Comparison of ENCODE assay signal across 14 cellular contexts in the genomic region with DNA sequence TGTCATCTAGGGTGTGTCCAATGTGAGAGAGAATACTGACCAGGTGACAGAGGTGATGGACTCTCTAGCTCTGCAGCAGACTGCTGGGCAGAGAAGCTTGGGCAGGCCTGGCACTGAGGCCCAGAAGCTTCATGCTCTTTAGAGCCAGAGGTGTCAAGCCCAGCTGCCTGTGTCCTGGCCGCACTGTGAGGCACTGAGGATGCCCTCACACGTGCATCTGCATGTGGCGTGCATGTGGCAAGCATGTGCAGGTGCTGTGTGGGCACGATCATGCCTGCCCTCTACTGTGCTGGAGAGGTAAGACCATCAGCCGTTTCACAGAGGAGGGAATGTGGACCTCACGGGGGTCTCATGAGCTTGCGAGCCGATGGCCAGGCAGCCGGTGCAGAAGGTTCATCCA. TPM values are rescaled to one million over a fixed set of nuclear protein-coding genes. Genes with fewer than 3 reads are reported as not detected.
DNase-seq lines count a peak whose midpoint lies in the region; ATAC-seq and TF ChIP-seq lines count a peak whose summit lies in the region.
"Had no signal": no experiment of that assay in that cellular context is flagged by ENCODE, and none has a peak within 500 bp of the region (broad histone marks: within the 10 kb centered on the region; RNA-seq: fewer than 3 reads in every experiment).

No MANE protein-coding gene starts in this region.

- no peak overlapping the region for H3K4me3 ChIP-seq in mucosa of descending colon
- H3K4me3 ChIP-seq: A549, MG63, vagina had no signal

- no peak for ATAC-seq in effector memory CD8-positive, alpha-beta T cell (replicated peaks)
- ATAC-seq in mucosa of descending colon (no peak), GM21423 (IDR thresholded peaks at IDR 0.05; ENCODE audit: unreplicated experiment) (no peak)
- ATAC-seq: A549 had no signal

- no peak for TF ChIP-seq RAD21 in Ishikawa (IDR thresholded peaks at IDR 0.05; ENCODE audit: low read depth)

- H3K27me3 Mint-ChIP-seq in effector memory CD8-positive, alpha-beta T cell, result no peaks in the 10 kb centered on the region
- no peaks in the 10 kb centered on the region for H3K27me3 Mint-ChIP-seq in T-helper 2 cell treated with Interferon-gamma antibody and Interleukin-4, amounts not matched to agents 5 μg/mL and 100 μg/mL, for 36 hours (ENCODE audit: low read depth)
- H3K27me3 Mint-ChIP-seq: central memory CD8-positive, alpha-beta T cell had no signal

- intact Hi-C loops in mucosa of descending colon (cut with DNase I, micrococcal nuclease), result no loop called here

- DNase-seq in NCI-H82 (lab: John Stamatoyannopoulos, UW), result peak; percentile 25
- no peak for DNase-seq in NCI-H82 treated with DMSO at 0.1 percent for 48 hours (lab: John Stamatoyannopoulos, UW; ENCODE audit: unreplicated experiment)
- DNase-seq in effector memory CD8-positive, alpha-beta T cell, result no peak
- peak in 2 of 3 donors; percentile 19 to 45 for DNase-seq in mucosa of descending colon
- DNase-seq in T-helper 2 cell treated with Interferon-gamma antibody and Interleukin-4, amounts not matched to agents 5 μg/mL and 100 μg/mL, for 36 hours (ENCODE audit: low spot score), result no peak
- DNase-seq in activated CD4-positive, alpha-beta T cell treated with anti-CD3 and anti-CD28 coated beads, Interleukin-2, amount 50 U/mL, for 48 hours, result no peak
- DNase-seq: MG63, NCI-H2029, NCI-H524 treated with DMSO at 0.1 percent for 48 hours had no signal

- TF ChIP-seq EP300 in Ishikawa (IDR thresholded peaks at IDR 0.05; ENCODE audit: borderline replicate concordance), result no peak

- H3K9me3 ChIP-seq in mucosa of descending colon, result no peaks in the 10 kb centered on the region
- H3K9me3 ChIP-seq: A549, MG63, vagina had no signal

- no peaks in the 10 kb centered on the region for H3K36me3 Mint-ChIP-seq in effector memory CD8-positive, alpha-beta T cell (ENCODE audit: insufficient read depth)
- H3K36me3 Mint-ChIP-seq in T-helper 2 cell treated with Interferon-gamma antibody and Interleukin-4, amounts not matched to agents 5 μg/mL and 100 μg/mL, for 36 hours (ENCODE audit: low read depth), result no peaks in the 10 kb centered on the region

- no peaks in the 10 kb centered on the region for H3K36me3 ChIP-seq in mucosa of descending colon (ENCODE audit: low read depth)
- H3K36me3 ChIP-seq: vagina had no signal

- TF ChIP-seq CTCF in mucosa of descending colon (IDR thresholded peaks at IDR 0.05), result no peak

- H3K4me1 Mint-ChIP-seq in effector memory CD8-positive, alpha-beta T cell (ENCODE audit: low read depth in 2 of 2), result peaks cover 17 to 23% of the 10 kb centered on the region in 2 donors
- H3K4me1 Mint-ChIP-seq in T-helper 2 cell treated with Interferon-gamma antibody and Interleukin-4, amounts not matched to agents 5 μg/mL and 100 μg/mL, for 36 hours (ENCODE audit: low read depth), result peaks cover 8% of the 10 kb centered on the region

- H3K4me1 ChIP-seq in mucosa of descending colon (ENCODE audit: low read depth), result peaks cover 17% of the 10 kb centered on the region

- H3K4me3 Mint-ChIP-seq in effector memory CD8-positive, alpha-beta T cell, result no peak overlapping the region
- H3K4me3 Mint-ChIP-seq in T-helper 2 cell treated with Interferon-gamma antibody and Interleukin-4, amounts not matched to agents 5 μg/mL and 100 μg/mL, for 36 hours, result no peak overlapping the region
- H3K4me3 Mint-ChIP-seq: central memory CD8-positive, alpha-beta T cell had no signal

- no peaks in the 10 kb centered on the region for H3K9me3 Mint-ChIP-seq in effector memory CD8-positive, alpha-beta T cell
- no peaks in the 10 kb centered on the region for H3K9me3 Mint-ChIP-seq in T-helper 2 cell treated with Interferon-gamma antibody and Interleukin-4, amounts not matched to agents 5 μg/mL and 100 μg/mL, for 36 hours
- H3K9me3 Mint-ChIP-seq: central memory CD8-positive, alpha-beta T cell had no signal

- H3K27ac Mint-ChIP-seq in effector memory CD8-positive, alpha-beta T cell, result peak overlapping the region; percentile 38 to 91
- H3K27ac Mint-ChIP-seq in T-helper 2 cell treated with Interferon-gamma antibody and Interleukin-4, amounts not matched to agents 5 μg/mL and 100 μg/mL, for 36 hours, result no peak overlapping the region

TF ChIP-seq in Ishikawa, 13 proteins besides CTCF, POLR2A, EP300 and RAD21:
- TF ChIP-seq CREB1 (IDR thresholded peaks at IDR 0.05; ENCODE audit: low read depth) (no peak), YY1 (IDR thresholded peaks at IDR 0.05; ENCODE audit: low read depth) (no peak), TCF12 (IDR thresholded peaks at IDR 0.05; ENCODE audit: low read depth) (no peak), ZBTB7A (IDR thresholded peaks at IDR 0.05; ENCODE audit: low read depth) (no peak), TAF1 (IDR thresholded peaks at IDR 0.05; ENCODE audit: low read depth) (no peak), NFIC (IDR thresholded peaks at IDR 0.05) (no peak)
- TF ChIP-seq, protein P1, sequence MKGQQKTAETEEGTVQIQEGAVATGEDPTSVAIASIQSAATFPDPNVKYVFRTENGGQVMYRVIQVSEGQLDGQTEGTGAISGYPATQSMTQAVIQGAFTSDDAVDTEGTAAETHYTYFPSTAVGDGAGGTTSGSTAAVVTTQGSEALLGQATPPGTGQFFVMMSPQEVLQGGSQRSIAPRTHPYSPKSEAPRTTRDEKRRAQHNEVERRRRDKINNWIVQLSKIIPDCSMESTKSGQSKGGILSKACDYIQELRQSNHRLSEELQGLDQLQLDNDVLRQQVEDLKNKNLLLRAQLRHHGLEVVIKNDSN (IDR thresholded peaks at IDR 0.05), result no peak
- TF ChIP-seq, protein P2, sequence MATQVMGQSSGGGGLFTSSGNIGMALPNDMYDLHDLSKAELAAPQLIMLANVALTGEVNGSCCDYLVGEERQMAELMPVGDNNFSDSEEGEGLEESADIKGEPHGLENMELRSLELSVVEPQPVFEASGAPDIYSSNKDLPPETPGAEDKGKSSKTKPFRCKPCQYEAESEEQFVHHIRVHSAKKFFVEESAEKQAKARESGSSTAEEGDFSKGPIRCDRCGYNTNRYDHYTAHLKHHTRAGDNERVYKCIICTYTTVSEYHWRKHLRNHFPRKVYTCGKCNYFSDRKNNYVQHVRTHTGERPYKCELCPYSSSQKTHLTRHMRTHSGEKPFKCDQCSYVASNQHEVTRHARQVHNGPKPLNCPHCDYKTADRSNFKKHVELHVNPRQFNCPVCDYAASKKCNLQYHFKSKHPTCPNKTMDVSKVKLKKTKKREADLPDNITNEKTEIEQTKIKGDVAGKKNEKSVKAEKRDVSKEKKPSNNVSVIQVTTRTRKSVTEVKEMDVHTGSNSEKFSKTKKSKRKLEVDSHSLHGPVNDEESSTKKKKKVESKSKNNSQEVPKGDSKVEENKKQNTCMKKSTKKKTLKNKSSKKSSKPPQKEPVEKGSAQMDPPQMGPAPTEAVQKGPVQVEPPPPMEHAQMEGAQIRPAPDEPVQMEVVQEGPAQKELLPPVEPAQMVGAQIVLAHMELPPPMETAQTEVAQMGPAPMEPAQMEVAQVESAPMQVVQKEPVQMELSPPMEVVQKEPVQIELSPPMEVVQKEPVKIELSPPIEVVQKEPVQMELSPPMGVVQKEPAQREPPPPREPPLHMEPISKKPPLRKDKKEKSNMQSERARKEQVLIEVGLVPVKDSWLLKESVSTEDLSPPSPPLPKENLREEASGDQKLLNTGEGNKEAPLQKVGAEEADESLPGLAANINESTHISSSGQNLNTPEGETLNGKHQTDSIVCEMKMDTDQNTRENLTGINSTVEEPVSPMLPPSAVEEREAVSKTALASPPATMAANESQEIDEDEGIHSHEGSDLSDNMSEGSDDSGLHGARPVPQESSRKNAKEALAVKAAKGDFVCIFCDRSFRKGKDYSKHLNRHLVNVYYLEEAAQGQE (IDR thresholded peaks at IDR 0.05; ENCODE audit: low read depth), result no peak
- TF ChIP-seq, protein P3, sequence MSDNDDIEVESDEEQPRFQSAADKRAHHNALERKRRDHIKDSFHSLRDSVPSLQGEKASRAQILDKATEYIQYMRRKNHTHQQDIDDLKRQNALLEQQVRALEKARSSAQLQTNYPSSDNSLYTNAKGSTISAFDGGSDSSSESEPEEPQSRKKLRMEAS (IDR thresholded peaks at IDR 0.05), result 0 out of 2 replicates have a peak, but pooled peaks have one; percentile 34

RNA-seq across cellular contexts. Expression of a gene that starts 15.8 kb away (rescaled TPM):
- 10 to 100 TPM; 20.9 to 23.6 (median 22.6) TPM for total RNA-seq in mucosa of descending colon

RNA-seq across cellular contexts. Expression of a gene that starts 15.9 kb away (rescaled TPM):
- 10 to 100 TPM; 61.2 to 88.7 (median 70.7) TPM for total RNA-seq in mucosa of descending colon

RNA-seq across cellular contexts. Expression of a gene that starts 59.2 kb away (rescaled TPM):
- total RNA-seq in mucosa of descending colon, result 10 to 100 TPM; 11.2 to 15.3 (median 15.1) TPM

Comparison
In these comparisons a context has a peak if more than half of its experiments do, and no peak if none do; other contexts are left out.
1. DNase-seq: peak in NCI-H82 (single experiment) and mucosa of descending colon (2 of 3); none in NCI-H82 treated with DMSO at 0.1 percent for 48 hours (single experiment), effector memory CD8-positive, alpha-beta T cell (0 of 3), T-helper 2 cell treated with Interferon-gamma antibody and Interleukin-4, amounts not matched to agents 5 μg/mL and 100 μg/mL, for 36 hours (single experiment) and activated CD4-positive, alpha-beta T cell treated with anti-CD3 and anti-CD28 coated beads, Interleukin-2, amount 50 U/mL, for 48 hours (0 of 2).